13 cellular contexts compared by ENCODE assay signal in the genomic region with DNA sequence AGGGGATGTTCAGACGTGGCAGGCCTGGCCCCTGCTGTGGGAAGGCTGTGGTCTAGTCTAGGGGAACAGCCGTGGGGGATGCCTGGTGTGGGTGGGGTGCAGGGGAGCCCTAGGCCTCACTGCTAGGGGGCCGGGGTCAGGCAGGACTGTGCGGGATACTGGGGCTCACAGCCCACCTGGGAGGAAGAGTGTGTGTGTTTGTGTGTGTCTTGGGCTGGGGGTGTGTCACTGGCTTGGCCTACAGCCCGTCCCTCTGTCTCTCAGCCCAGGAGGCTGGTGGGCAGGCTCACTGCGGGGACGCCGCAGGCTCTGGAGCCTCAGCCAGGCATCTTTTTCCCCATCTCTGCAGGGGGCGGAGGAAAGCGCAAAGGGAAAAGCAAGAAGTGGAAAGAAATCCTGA.
DNase-seq lines count a peak whose midpoint lies in the region; ATAC-seq lines count a peak whose summit lies in the region.
"Had no signal": no experiment of that assay in that cellular context is flagged by ENCODE, and none has a peak within 500 bp of the region (broad histone marks: within the 10 kb centered on the region; RNA-seq: fewer than 3 reads in every experiment).

No MANE protein-coding gene starts in this region.

- no peak overlapping the region for H3K27ac ChIP-seq in neuronal stem cell (replicated peaks; ENCODE audit: low read length)
- H3K27ac ChIP-seq: BLaER1 had no signal

- H3K36me3 Mint-ChIP-seq in memory B cell, result peaks cover 19% of the 10 kb centered on the region

- H3K79me1 ChIP-seq in neuronal stem cell (ENCODE audit: low read depth, low read length), result peaks cover 2% of the 10 kb centered on the region

- H2BK5ac ChIP-seq in neuronal stem cell (ENCODE audit: low read length), result no peak overlapping the region

- H3K14ac ChIP-seq in neuronal stem cell (ENCODE audit: low read length), result no peak overlapping the region

- peak overlapping the region; percentile 84 for H3K9ac ChIP-seq in neuronal stem cell (ENCODE audit: low read depth, low read length, poor library complexity)
- H3K9ac ChIP-seq: BLaER1 had no signal

- no peak overlapping the region for H3K23ac ChIP-seq in neuronal stem cell (ENCODE audit: low read depth, low read length, poor library complexity)

- H3K4me1 Mint-ChIP-seq in stimulated activated naive CD8-positive, alpha-beta T cell treated with anti-CD3 and anti-CD28 coated beads, Interleukin-15, amount 100 ng/mL, for 72 hours, result peaks cover 26% of the 10 kb centered on the region
- peaks cover 32% of the 10 kb centered on the region for H3K4me1 Mint-ChIP-seq in memory B cell

- peak overlapping the region; percentile 92 for H3K18ac ChIP-seq in neuronal stem cell (ENCODE audit: low read length)

- no peak overlapping the region for H2AFZ ChIP-seq in neuronal stem cell (ENCODE audit: low read length)

- H3K4me2 ChIP-seq in neuronal stem cell (ENCODE audit: insufficient read depth, low read length, poor library complexity, severe bottlenecking), result no peak overlapping the region
- H3K4me2 ChIP-seq: BLaER1 had no signal

- no peak overlapping the region for H3K4me3 ChIP-seq in neuronal stem cell (ENCODE audit: low read length in 2 of 2)
- H3K4me3 ChIP-seq: BLaER1 had no signal

- H3K27me3 Mint-ChIP-seq in stimulated activated naive CD8-positive, alpha-beta T cell treated with anti-CD3 and anti-CD28 coated beads, Interleukin-15, amount 100 ng/mL, for 72 hours, result no peaks in the 10 kb centered on the region
- H3K27me3 Mint-ChIP-seq in memory B cell, result no peaks in the 10 kb centered on the region
- H3K27me3 Mint-ChIP-seq: CD8-positive, alpha-beta memory T cell had no signal

- H2BK120ac ChIP-seq in neuronal stem cell (ENCODE audit: low read depth, low read length), result peak overlapping the region; percentile 85

- WGBS in neuronal stem cell (ENCODE audit: extremely low coverage in 2 of 2, insufficient read length in 2 of 2, insufficient replicate concordance in 1 of 2), 2 donors, result no CpG with 5 or more reads among the region's 10 CpGs

- peak overlapping the region; percentile 56 for H3K4ac ChIP-seq in neuronal stem cell (ENCODE audit: low read length)

- H2BK12ac ChIP-seq in neuronal stem cell (ENCODE audit: low read length), result no peak overlapping the region

- H3K27ac Mint-ChIP-seq in stimulated activated naive CD8-positive, alpha-beta T cell treated with anti-CD3 and anti-CD28 coated beads, Interleukin-15, amount 100 ng/mL, for 72 hours, result peak overlapping the region in 1 of 2 donors; percentile 81
- peak overlapping the region; percentile 77 for H3K27ac Mint-ChIP-seq in memory B cell
- H3K27ac Mint-ChIP-seq: CD8-positive, alpha-beta memory T cell had no signal

- H3K4me1 ChIP-seq in neuronal stem cell (ENCODE audit: control insufficient read depth in 2 of 2, insufficient read depth in 1 of 2, low read depth in 1 of 2, low read length in 2 of 2), result peaks cover 0 to 35% of the 10 kb centered on the region in 2 donors

- H3K36me3 ChIP-seq in neuronal stem cell (replicated peaks in 1 of 2; ENCODE audit: control insufficient read depth in 2 of 2, insufficient read depth in 2 of 2, low read length in 2 of 2), result peaks cover 0 to 3% of the 10 kb centered on the region in 2 donors
- H3K36me3 ChIP-seq: BLaER1 had no signal

- H3K9me3 Mint-ChIP-seq in stimulated activated naive CD8-positive, alpha-beta T cell treated with anti-CD3 and anti-CD28 coated beads, Interleukin-15, amount 100 ng/mL, for 72 hours, result peaks cover 0 to 4% of the 10 kb centered on the region in 2 donors
- no peaks in the 10 kb centered on the region for H3K9me3 Mint-ChIP-seq in memory B cell
- H3K9me3 Mint-ChIP-seq: CD8-positive, alpha-beta memory T cell had no signal

- H2AK5ac ChIP-seq in neuronal stem cell (ENCODE audit: low read depth, low read length), result peak overlapping the region; percentile 81

- ATAC-seq in stimulated activated naive CD8-positive, alpha-beta T cell treated with anti-CD3 and anti-CD28 coated beads, Interleukin-15, amount 100 ng/mL, for 72 hours, result peak; percentile 49
- no peak for ATAC-seq in stimulated activated naive CD8-positive, alpha-beta T cell treated with anti-CD3 and anti-CD28 coated beads, Interleukin-15, Interleukin-2, amounts not matched to agents 100 U/mL and 50 U/mL, for 24 hours
- ATAC-seq in memory B cell (ENCODE audit: low read depth), result no peak

- no peaks in the 10 kb centered on the region for H3K27me3 ChIP-seq in neuronal stem cell (ENCODE audit: control insufficient read depth in 3 of 3, insufficient read depth in 3 of 3, low read depth in 1 of 3, low read length in 3 of 3)

- no peak overlapping the region for H3K4me3 Mint-ChIP-seq in stimulated activated naive CD8-positive, alpha-beta T cell treated with anti-CD3 and anti-CD28 coated beads, Interleukin-15, amount 100 ng/mL, for 72 hours
- H3K4me3 Mint-ChIP-seq in memory B cell, result no peak overlapping the region
- H3K4me3 Mint-ChIP-seq: CD8-positive, alpha-beta memory T cell had no signal

- H4K91ac ChIP-seq in neuronal stem cell (ENCODE audit: low read depth, low read length, poor library complexity), result no peak overlapping the region

- peaks cover 3 to 4% of the 10 kb centered on the region in 2 donors for H3K9me3 ChIP-seq in neuronal stem cell (replicated peaks in 1 of 2; ENCODE audit: control insufficient read depth in 2 of 2, insufficient read depth in 1 of 2, low read depth in 1 of 2, low read length in 2 of 2)
- H3K9me3 ChIP-seq: BLaER1, Caco-2 had no signal

- peak overlapping the region; percentile 44 for H4K8ac ChIP-seq in neuronal stem cell (ENCODE audit: low read depth, low read length)

- H2BK15ac ChIP-seq in neuronal stem cell (ENCODE audit: low read length), result peak overlapping the region; percentile 51

- no peak for DNase-seq in stimulated activated naive CD8-positive, alpha-beta T cell treated with anti-CD3 and anti-CD28 coated beads, Interleukin-15, amount 100 ng/mL, for 72 hours
- DNase-seq in stimulated activated naive CD8-positive, alpha-beta T cell treated with anti-CD3 and anti-CD28 coated beads, Interleukin-15, Interleukin-2, amounts not matched to agents 100 U/mL and 50 U/mL, for 24 hours, result no peak
- DNase-seq in memory B cell (ENCODE audit: low spot score in 2 of 2) (no peak), neuronal stem cell (ENCODE audit: low spot score) (no peak), HUDEP-2 (lab: John Stamatoyannopoulos, UW; ENCODE audit: unreplicated experiment in 76 of 76) (no peak), SKM-1 treated with dmso at 0.1 percent for 144 hours (lab: John Stamatoyannopoulos, UW; ENCODE audit: unreplicated experiment) (no peak), NCI-H526 (lab: John Stamatoyannopoulos, UW) (no peak)
- DNase-seq: 8988T; AML-193; Caco-2; CD8-positive, alpha-beta memory T cell; H7 had no signal
